2 cellular contexts compared by ENCODE assay signal in the genomic region with DNA sequence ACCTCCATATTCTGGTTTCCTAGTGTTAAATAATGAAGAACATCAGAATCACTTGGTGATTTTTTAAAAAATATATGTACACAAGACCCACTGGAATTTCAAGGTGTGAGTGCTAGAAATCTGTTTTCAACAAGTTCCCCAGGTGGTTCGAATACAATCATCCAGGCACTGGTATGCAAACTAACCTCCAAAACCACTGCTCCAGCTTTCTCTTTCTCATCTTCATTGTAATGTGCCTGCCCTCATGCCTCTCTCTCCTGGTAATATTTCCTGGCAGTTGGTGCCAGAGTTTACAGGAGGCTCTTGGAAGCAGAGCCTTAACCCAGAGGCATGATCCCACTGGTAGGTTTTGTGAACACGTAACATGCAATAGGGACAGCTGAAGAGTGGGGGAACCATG.
TF ChIP-seq lines count a peak whose summit lies in the region.

No MANE protein-coding gene starts in this region.

TF ChIP-seq in GM23338, 12 proteins besides CTCF, POLR2A, EP300 and RAD21:
- TF ChIP-seq CREB1 (CRISPR knock-in tag; IDR thresholded peaks at IDR 0.05; ENCODE audit: low read depth) (no peak), POLR2AphosphoS5 (IDR thresholded peaks at IDR 0.05; ENCODE audit: low read depth) (no peak), EZH2phosphoT487 (IDR thresholded peaks at IDR 0.05; ENCODE audit: unreplicated experiment) (no peak), EZH2 (IDR thresholded peaks at IDR 0.05; ENCODE audit: low read depth, unreplicated experiment) (no peak), JUNB (IDR thresholded peaks at IDR 0.05; ENCODE audit: unreplicated experiment) (no peak)
- TF ChIP-seq, protein P1, sequence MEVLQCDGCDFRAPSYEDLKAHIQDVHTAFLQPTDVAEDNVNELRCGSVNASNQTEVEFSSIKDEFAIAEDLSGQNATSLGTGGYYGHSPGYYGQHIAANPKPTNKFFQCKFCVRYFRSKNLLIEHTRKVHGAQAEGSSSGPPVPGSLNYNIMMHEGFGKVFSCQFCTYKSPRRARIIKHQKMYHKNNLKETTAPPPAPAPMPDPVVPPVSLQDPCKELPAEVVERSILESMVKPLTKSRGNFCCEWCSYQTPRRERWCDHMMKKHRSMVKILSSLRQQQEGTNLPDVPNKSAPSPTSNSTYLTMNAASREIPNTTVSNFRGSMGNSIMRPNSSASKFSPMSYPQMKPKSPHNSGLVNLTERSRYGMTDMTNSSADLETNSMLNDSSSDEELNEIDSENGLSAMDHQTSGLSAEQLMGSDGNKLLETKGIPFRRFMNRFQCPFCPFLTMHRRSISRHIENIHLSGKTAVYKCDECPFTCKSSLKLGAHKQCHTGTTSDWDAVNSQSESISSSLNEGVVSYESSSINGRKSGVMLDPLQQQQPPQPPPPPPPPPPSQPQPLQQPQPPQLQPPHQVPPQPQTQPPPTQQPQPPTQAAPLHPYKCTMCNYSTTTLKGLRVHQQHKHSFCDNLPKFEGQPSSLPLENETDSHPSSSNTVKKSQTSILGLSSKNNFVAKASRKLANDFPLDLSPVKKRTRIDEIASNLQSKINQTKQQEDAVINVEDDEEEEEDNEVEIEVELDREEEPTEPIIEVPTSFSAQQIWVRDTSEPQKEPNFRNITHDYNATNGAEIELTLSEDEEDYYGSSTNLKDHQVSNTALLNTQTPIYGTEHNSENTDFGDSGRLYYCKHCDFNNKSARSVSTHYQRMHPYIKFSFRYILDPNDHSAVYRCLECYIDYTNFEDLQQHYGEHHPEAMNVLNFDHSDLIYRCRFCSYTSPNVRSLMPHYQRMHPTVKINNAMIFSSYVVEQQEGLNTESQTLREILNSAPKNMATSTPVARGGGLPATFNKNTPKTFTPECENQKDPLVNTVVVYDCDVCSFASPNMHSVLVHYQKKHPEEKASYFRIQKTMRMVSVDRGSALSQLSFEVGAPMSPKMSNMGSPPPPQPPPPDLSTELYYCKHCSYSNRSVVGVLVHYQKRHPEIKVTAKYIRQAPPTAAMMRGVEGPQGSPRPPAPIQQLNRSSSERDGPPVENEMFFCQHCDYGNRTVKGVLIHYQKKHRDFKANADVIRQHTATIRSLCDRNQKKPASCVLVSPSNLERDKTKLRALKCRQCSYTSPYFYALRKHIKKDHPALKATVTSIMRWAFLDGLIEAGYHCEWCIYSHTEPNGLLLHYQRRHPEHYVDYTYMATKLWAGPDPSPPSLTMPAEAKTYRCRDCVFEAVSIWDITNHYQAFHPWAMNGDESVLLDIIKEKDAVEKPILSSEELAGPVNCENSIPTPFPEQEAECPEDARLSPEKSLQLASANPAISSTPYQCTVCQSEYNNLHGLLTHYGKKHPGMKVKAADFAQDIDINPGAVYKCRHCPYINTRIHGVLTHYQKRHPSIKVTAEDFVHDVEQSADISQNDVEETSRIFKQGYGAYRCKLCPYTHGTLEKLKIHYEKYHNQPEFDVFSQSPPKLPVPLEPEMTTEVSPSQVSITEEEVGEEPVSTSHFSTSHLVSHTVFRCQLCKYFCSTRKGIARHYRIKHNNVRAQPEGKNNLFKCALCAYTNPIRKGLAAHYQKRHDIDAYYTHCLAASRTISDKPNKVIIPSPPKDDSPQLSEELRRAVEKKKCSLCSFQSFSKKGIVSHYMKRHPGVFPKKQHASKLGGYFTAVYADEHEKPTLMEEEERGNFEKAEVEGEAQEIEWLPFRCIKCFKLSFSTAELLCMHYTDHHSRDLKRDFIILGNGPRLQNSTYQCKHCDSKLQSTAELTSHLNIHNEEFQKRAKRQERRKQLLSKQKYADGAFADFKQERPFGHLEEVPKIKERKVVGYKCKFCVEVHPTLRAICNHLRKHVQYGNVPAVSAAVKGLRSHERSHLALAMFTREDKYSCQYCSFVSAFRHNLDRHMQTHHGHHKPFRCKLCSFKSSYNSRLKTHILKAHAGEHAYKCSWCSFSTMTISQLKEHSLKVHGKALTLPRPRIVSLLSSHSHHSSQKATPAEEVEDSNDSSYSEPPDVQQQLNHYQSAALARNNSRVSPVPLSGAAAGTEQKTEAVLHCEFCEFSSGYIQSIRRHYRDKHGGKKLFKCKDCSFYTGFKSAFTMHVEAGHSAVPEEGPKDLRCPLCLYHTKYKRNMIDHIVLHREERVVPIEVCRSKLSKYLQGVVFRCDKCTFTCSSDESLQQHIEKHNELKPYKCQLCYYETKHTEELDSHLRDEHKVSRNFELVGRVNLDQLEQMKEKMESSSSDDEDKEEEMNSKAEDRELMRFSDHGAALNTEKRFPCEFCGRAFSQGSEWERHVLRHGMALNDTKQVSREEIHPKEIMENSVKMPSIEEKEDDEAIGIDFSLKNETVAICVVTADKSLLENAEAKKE (CRISPR knock-in tag; IDR thresholded peaks at IDR 0.05) = no peak

TF ChIP-seq in H1, 55 proteins besides CTCF, POLR2A, EP300 and RAD21:
- TF ChIP-seq KDM5A (IDR thresholded peaks at IDR 0.05; ENCODE audit: low read length) = no peak
- TF ChIP-seq ASH2L (IDR thresholded peaks at IDR 0.05; ENCODE audit: low read length) = no peak
- no peak for TF ChIP-seq RFX5 (IDR thresholded peaks at IDR 0.05; ENCODE audit: borderline replicate concordance, low read depth, low read length)
- TF ChIP-seq, protein P2, sequence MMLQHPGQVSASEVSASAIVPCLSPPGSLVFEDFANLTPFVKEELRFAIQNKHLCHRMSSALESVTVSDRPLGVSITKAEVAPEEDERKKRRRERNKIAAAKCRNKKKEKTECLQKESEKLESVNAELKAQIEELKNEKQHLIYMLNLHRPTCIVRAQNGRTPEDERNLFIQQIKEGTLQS (IDR thresholded peaks at IDR 0.05; ENCODE audit: insufficient read depth, low read depth, low read length) = no peak
- TF ChIP-seq RXRA (IDR thresholded peaks at IDR 0.05; ENCODE audit: insufficient read depth, low read depth, low read length) = no peak
- TF ChIP-seq JUND (IDR thresholded peaks at IDR 0.05; ENCODE audit: low read length) = no peak
- TF ChIP-seq SAP30 (IDR thresholded peaks at IDR 0.05; ENCODE audit: insufficient read depth, insufficient replicate concordance, low read length) = no peak
- TF ChIP-seq EZH2 (IDR thresholded peaks at IDR 0.05; ENCODE audit: low read depth, low read length, severe bottlenecking) = no peak
- no peak for TF ChIP-seq HDAC6 (IDR thresholded peaks at IDR 0.05; ENCODE audit: low read depth, low read length)
- no peak for TF ChIP-seq SRF (IDR thresholded peaks at IDR 0.05; ENCODE audit: low read depth, low read length)
- no peak for TF ChIP-seq KDM4A (IDR thresholded peaks at IDR 0.05; ENCODE audit: low read depth, low read length, severe bottlenecking)
